Comparison of ENCODE assay signal across 1 cellular context in genomic region chr15:35673093-35673573, GRCh38.
TF ChIP-seq lines count a peak whose summit lies in the region.

No MANE protein-coding gene starts in this region.

TF ChIP-seq in K562, 482 proteins besides CTCF, POLR2A, EP300 and RAD21 (continued from another document):
- TF ChIP-seq MGA (IDR thresholded peaks at IDR 0.05): 0 out of 2 replicates have a peak, but pooled peaks have one; percentile 42
- TF ChIP-seq ZBTB33 (CRISPR knock-in tag; IDR thresholded peaks at IDR 0.05): no peak
- 0 out of 2 replicates have a peak, but pooled peaks have one; percentile 27 for TF ChIP-seq MEF2D (tag; conservative IDR thresholded peaks at IDR 0.05; ENCODE audit: low read depth)
- peak; percentile 95 for TF ChIP-seq ETV1 (tag; conservative IDR thresholded peaks at IDR 0.05; ENCODE audit: low read depth)
- peak; percentile 13; the same call in 1 of the 2 replicates for TF ChIP-seq CTBP1 (IDR thresholded peaks at IDR 0.05; ENCODE audit: borderline replicate concordance)
- TF ChIP-seq TEAD4 (IDR thresholded peaks at IDR 0.05; ENCODE audit: low read length): peak; percentile 57
- no peak for TF ChIP-seq TEAD4 (CRISPR knock-in tag; IDR thresholded peaks at IDR 0.05; ENCODE audit: borderline replicate concordance)
- peak; percentile 66 for TF ChIP-seq CBFA2T2 (conservative IDR thresholded peaks at IDR 0.05)
- peak in 1 of 2 experiments; percentile 82; a peak in 2 of 4 replicates for TF ChIP-seq TBL1XR1 (IDR thresholded peaks at IDR 0.05; ENCODE audit: low read length in 2 of 2)
- no peak for TF ChIP-seq ZSCAN29 (IDR thresholded peaks at IDR 0.05)
- TF ChIP-seq SIN3B (IDR thresholded peaks at IDR 0.05; ENCODE audit: low read depth): no peak
- 0 out of 2 replicates have a peak, but pooled peaks have one; percentile 14 for TF ChIP-seq SMARCC2 (IDR thresholded peaks at IDR 0.05; ENCODE audit: low read depth)
